ENCODE assay signal across 37 cellular contexts in the genomic region with DNA sequence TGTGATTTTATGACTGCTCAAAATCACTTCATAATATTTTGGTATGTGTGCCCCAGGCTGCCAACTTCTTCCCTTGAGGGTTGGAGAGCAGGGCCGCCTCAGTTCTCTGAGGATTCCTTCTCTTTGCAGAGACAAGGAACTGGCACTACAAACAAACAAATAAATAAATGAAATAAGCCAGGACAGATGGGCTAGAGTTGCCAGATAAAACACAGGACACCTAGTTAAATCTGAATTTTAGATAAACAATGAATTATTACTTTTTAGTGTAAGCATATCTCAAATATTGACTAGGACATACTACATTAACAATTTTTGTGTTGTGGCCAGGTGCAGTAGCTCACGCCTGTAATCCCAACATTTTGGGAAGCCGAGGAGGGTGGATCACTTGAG.
"Had no signal": no experiment of that assay in that cellular context is flagged by ENCODE, and none has a peak within 500 bp of the region (broad histone marks: within the 10 kb centered on the region; RNA-seq: fewer than 3 reads in every experiment).

No MANE protein-coding gene starts in this region.

- H3K4me1 ChIP-seq: adrenal gland, body of pancreas, breast epithelium had no signal

- FAIRE-seq: astrocyte, TTC549 had no signal

- H3K27me3 ChIP-seq: body of pancreas, breast epithelium had no signal

- H3K27ac Mint-ChIP-seq: activated B cell treated with CpG ODN at 0.5 μM for 24 hours; activated CD4-positive, alpha-beta memory T cell treated with anti-CD3 and anti-CD28 coated beads for 36 hours; activated CD4-positive, alpha-beta T cell treated with anti-CD3 and anti-CD28 coated beads, Interleukin-2, amount 10 ng/mL, durations not matched to agents 24 days and 14 days; activated CD8-positive, alpha-beta T cell treated with anti-CD3 and anti-CD28 coated beads for 36 hours; activated naive CD4-positive, alpha-beta T cell treated with anti-CD3 and anti-CD28 coated beads for 36 hours; activated naive CD4-positive, alpha-beta T cell treated with anti-CD3 and anti-CD28 coated beads, Interleukin-2, amount 50 U/mL, for 72 hours; activated naive CD8-positive, alpha-beta T cell treated with anti-CD3 and anti-CD28 coated beads for 36 hours; activated T-cell treated with anti-CD3 and anti-CD28 coated beads, Interleukin-2, amount 50 U/mL, for 72 hours; activated T-helper 1 cell treated with anti-CD3 and anti-CD28 coated beads, Interleukin-12 subunit alpha, Interleukin-12 subunit beta, Interleukin-2, Interleukin-4 antibody, amounts not matched to agents 30 ng/mL and 10 ng/mL and 1 ng/mL, durations not matched to agents 14 hours and 24 hours and 36 hours; activated T-helper 17 cell treated with anti-CD3 and anti-CD28 coated beads, Interleukin-2, amount 50 U/mL, for 72 hours; T-helper 1 cell treated with Interleukin-12 subunit alpha and Interleukin-12 subunit beta and Interleukin-4 antibody, amounts not matched to agents 30 μg/mL and 1 μg/mL, for 36 hours; T-helper 2 cell treated with Interferon-gamma antibody and Interleukin-4, amounts not matched to agents 5 μg/mL and 100 μg/mL, for 36 hours had no signal

- H3K36me3 ChIP-seq: adrenal gland, brain microvascular endothelial cell, breast epithelium had no signal

- H3K4me1 Mint-ChIP-seq: activated CD4-positive, alpha-beta T cell treated with anti-CD3 and anti-CD28 coated beads, Interleukin-2, amount 10 ng/mL, durations not matched to agents 24 days and 14 days; activated naive CD8-positive, alpha-beta T cell treated with anti-CD3 and anti-CD28 coated beads for 36 hours; activated T-helper 17 cell treated with anti-CD3 and anti-CD28 coated beads, Interleukin-2, amount 50 U/mL, for 72 hours had no signal

- H3K9me3 Mint-ChIP-seq: activated B cell treated with CpG ODN at 0.5 μM for 24 hours; activated CD4-positive, alpha-beta memory T cell treated with anti-CD3 and anti-CD28 coated beads for 36 hours; activated CD4-positive, alpha-beta T cell treated with anti-CD3 and anti-CD28 coated beads, Interleukin-2, amount 10 ng/mL, durations not matched to agents 24 days and 14 days; activated CD8-positive, alpha-beta T cell treated with anti-CD3 and anti-CD28 coated beads for 36 hours; activated naive CD4-positive, alpha-beta T cell treated with anti-CD3 and anti-CD28 coated beads for 36 hours; activated naive CD4-positive, alpha-beta T cell treated with anti-CD3 and anti-CD28 coated beads, Interleukin-2, amount 50 U/mL, for 72 hours; activated naive CD8-positive, alpha-beta T cell treated with anti-CD3 and anti-CD28 coated beads for 36 hours; activated T-cell treated with anti-CD3 and anti-CD28 coated beads, Interleukin-2, amount 50 U/mL, for 4 hours; activated T-cell treated with anti-CD3 and anti-CD28 coated beads, Interleukin-2, amount 50 U/mL, for 72 hours; activated T-helper 1 cell treated with anti-CD3 and anti-CD28 coated beads, Interleukin-12 subunit alpha, Interleukin-12 subunit beta, Interleukin-2, Interleukin-4 antibody, amounts not matched to agents 30 ng/mL and 10 ng/mL and 1 ng/mL, durations not matched to agents 14 hours and 24 hours and 36 hours; activated T-helper 17 cell treated with anti-CD3 and anti-CD28 coated beads, Interleukin-2, amount 50 U/mL, for 72 hours; T-helper 1 cell treated with Interleukin-12 subunit alpha and Interleukin-12 subunit beta and Interleukin-4 antibody, amounts not matched to agents 30 μg/mL and 1 μg/mL, for 36 hours; T-helper 2 cell treated with Interferon-gamma antibody and Interleukin-4, amounts not matched to agents 5 μg/mL and 100 μg/mL, for 36 hours had no signal

- H3K4me3 ChIP-seq: adrenal gland, body of pancreas, breast epithelium had no signal

- H3K36me3 Mint-ChIP-seq: activated CD4-positive, alpha-beta memory T cell treated with anti-CD3 and anti-CD28 coated beads for 36 hours; activated naive CD4-positive, alpha-beta T cell treated with anti-CD3 and anti-CD28 coated beads, Interleukin-2, amount 50 U/mL, for 72 hours; activated naive CD8-positive, alpha-beta T cell treated with anti-CD3 and anti-CD28 coated beads for 36 hours had no signal

- H3K4me3 Mint-ChIP-seq: activated B cell treated with CpG ODN at 0.5 μM for 24 hours; activated CD4-positive, alpha-beta memory T cell treated with anti-CD3 and anti-CD28 coated beads for 36 hours; activated CD4-positive, alpha-beta T cell treated with anti-CD3 and anti-CD28 coated beads, Interleukin-2, amount 10 ng/mL, durations not matched to agents 24 days and 14 days; activated CD8-positive, alpha-beta T cell treated with anti-CD3 and anti-CD28 coated beads for 36 hours; activated naive CD4-positive, alpha-beta T cell treated with anti-CD3 and anti-CD28 coated beads for 36 hours; activated naive CD8-positive, alpha-beta T cell treated with anti-CD3 and anti-CD28 coated beads for 36 hours; activated T-cell treated with anti-CD3 and anti-CD28 coated beads, Interleukin-2, amount 50 U/mL, for 4 hours; activated T-cell treated with anti-CD3 and anti-CD28 coated beads, Interleukin-2, amount 50 U/mL, for 72 hours; activated T-helper 1 cell treated with anti-CD3 and anti-CD28 coated beads, Interleukin-12 subunit alpha, Interleukin-12 subunit beta, Interleukin-2, Interleukin-4 antibody, amounts not matched to agents 30 ng/mL and 10 ng/mL and 1 ng/mL, durations not matched to agents 14 hours and 24 hours and 36 hours; activated T-helper 17 cell treated with anti-CD3 and anti-CD28 coated beads, Interleukin-2, amount 50 U/mL, for 72 hours; T-helper 1 cell treated with Interleukin-12 subunit alpha and Interleukin-12 subunit beta and Interleukin-4 antibody, amounts not matched to agents 30 μg/mL and 1 μg/mL, for 36 hours; T-helper 2 cell treated with Interferon-gamma antibody and Interleukin-4, amounts not matched to agents 5 μg/mL and 100 μg/mL, for 36 hours had no signal

- DNase-seq: activated B cell treated with CpG ODN at 0.5 μM for 24 hours; activated CD4-positive, alpha-beta memory T cell treated with anti-CD3 and anti-CD28 coated beads for 36 hours; activated CD4-positive, alpha-beta T cell treated with anti-CD3 and anti-CD28 coated beads for 4 hours; activated CD4-positive, alpha-beta T cell treated with anti-CD3 and anti-CD28 coated beads, Interleukin-2, amount 10 ng/mL, durations not matched to agents 24 days and 14 days; activated CD4-positive, alpha-beta T cell treated with anti-CD3 and anti-CD28 coated beads, Interleukin-2, amount 50 U/mL, for 1 hour; activated CD4-positive, alpha-beta T cell treated with anti-CD3 and anti-CD28 coated beads, Interleukin-2, amount 50 U/mL, for 4 hours; activated CD4-positive, CD25-positive, alpha-beta regulatory T cell treated with anti-CD3 and anti-CD28 coated beads, Interleukin-2, amount 50 U/mL, for 72 hours; activated CD8-positive, alpha-beta memory T cell treated with anti-CD3 and anti-CD28 coated beads, Interleukin-2, amount 50 U/mL, for 4 hours; activated CD8-positive, alpha-beta T cell treated with anti-CD3 and anti-CD28 coated beads for 36 hours; activated effector memory CD4-positive, alpha-beta T cell treated with anti-CD3 and anti-CD28 coated beads, Interleukin-2, amount 50 U/mL, for 16 hours; activated gamma-delta T cell treated with Interleukin-2 at 50 U/mL for 16 hours; activated naive CD4-positive, alpha-beta T cell; activated naive CD4-positive, alpha-beta T cell treated with anti-CD3 and anti-CD28 coated beads for 36 hours; activated naive CD4-positive, alpha-beta T cell treated with anti-CD3 and anti-CD28 coated beads, Interleukin-2, amount 50 U/mL, for 16 hours; activated naive CD8-positive, alpha-beta T cell treated with anti-CD3 and anti-CD28 coated beads for 36 hours; activated T-cell treated with anti-CD3 and anti-CD28 coated beads for 4 hours; activated T-cell treated with anti-CD3 and anti-CD28 coated beads, Interleukin-2, amount 50 U/mL, for 1 hour; activated T-cell treated with anti-CD3 and anti-CD28 coated beads, Interleukin-2, amount 50 U/mL, for 4 hours; activated T-cell treated with anti-CD3 and anti-CD28 coated beads, Interleukin-2, amount 50 U/mL, for 72 hours; adrenal gland; amniotic stem cell; aorta; body of pancreas; brain microvascular endothelial cell; central memory CD4-positive, alpha-beta T cell; T-helper 1 cell; T-helper 2 cell; T-helper 9 cell had no signal

- H3K9me3 ChIP-seq: adrenal gland, body of pancreas, breast epithelium had no signal

- ATAC-seq: activated CD8-positive, alpha-beta T cell treated with anti-CD3 and anti-CD28 coated beads for 36 hours; activated naive CD4-positive, alpha-beta T cell treated with anti-CD3 and anti-CD28 coated beads, Interleukin-2, amount 50 U/mL, for 72 hours; activated T-cell treated with anti-CD3 and anti-CD28 coated beads, Interleukin-2, amount 50 U/mL, for 4 hours; activated T-cell treated with anti-CD3 and anti-CD28 coated beads, Interleukin-2, amount 50 U/mL, for 72 hours; activated T-helper 17 cell treated with anti-CD3 and anti-CD28 coated beads, Interleukin-2, amount 50 U/mL, for 72 hours; body of pancreas had no signal

- H3K27ac ChIP-seq: adrenal gland, body of pancreas, brain microvascular endothelial cell, breast epithelium, VCaP had no signal
